In the genomic region with DNA sequence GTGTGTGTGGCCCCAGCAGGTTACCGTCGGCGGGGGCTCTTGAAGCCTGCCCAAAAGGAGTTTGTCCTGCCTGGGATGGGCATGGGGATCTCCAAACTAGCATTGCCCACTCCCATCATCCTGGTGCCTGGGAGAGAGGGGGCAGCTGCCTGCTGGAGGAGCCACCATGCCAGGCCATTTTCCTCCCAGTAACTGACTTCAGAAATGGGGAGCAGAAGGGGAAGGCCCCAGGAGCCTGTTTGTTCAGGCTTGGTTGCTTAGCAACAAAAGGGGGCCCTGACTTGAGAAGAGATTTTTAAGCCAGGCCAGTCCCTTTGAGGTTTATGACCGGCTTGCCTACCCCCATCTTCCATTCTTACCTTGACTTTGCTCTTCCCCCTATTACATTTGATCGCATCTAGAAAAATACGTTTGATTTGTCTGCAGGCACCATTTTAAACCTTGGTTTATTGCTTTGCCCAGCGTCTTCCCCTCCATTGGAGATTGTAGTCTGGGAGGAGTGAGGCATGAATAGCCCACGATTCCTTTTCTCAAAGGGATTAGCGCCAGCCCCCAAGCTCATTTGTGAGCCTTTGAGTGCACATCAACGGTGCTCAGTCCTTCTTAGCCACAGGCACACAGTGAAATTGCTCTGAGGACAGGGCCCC, we compare ENCODE assay signal across 2 cellular contexts.
TF ChIP-seq lines count a peak whose summit lies in the region.

No MANE protein-coding gene starts in this region.

TF ChIP-seq in IMR-90, 13 proteins besides CTCF, POLR2A, EP300 and RAD21:
- no peak for TF ChIP-seq MXI1 (IDR thresholded peaks at IDR 0.05; ENCODE audit: borderline replicate concordance, low read depth, low read length)
- no peak for TF ChIP-seq RCOR1 (IDR thresholded peaks at IDR 0.05; ENCODE audit: insufficient replicate concordance, low read length)
- TF ChIP-seq, protein P1, sequence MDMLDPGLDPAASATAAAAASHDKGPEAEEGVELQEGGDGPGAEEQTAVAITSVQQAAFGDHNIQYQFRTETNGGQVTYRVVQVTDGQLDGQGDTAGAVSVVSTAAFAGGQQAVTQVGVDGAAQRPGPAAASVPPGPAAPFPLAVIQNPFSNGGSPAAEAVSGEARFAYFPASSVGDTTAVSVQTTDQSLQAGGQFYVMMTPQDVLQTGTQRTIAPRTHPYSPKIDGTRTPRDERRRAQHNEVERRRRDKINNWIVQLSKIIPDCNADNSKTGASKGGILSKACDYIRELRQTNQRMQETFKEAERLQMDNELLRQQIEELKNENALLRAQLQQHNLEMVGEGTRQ (IDR thresholded peaks at IDR 0.05; ENCODE audit: low read depth, low read length): no peak
- TF ChIP-seq FOS (IDR thresholded peaks at IDR 0.05; ENCODE audit: low read depth, low read length): no peak
- TF ChIP-seq RFX5 (IDR thresholded peaks at IDR 0.05; ENCODE audit: low read depth, low read length): no peak
- no peak for TF ChIP-seq SMC3 (IDR thresholded peaks at IDR 0.05; ENCODE audit: low read depth, low read length)
- no peak for TF ChIP-seq MAFK (IDR thresholded peaks at IDR 0.05; ENCODE audit: low read depth, low read length)
- no peak for TF ChIP-seq NFE2L2 (IDR thresholded peaks at IDR 0.05; ENCODE audit: low read depth, low read length)
- no peak for TF ChIP-seq ELK1 (IDR thresholded peaks at IDR 0.05; ENCODE audit: borderline replicate concordance, low read depth, low read length)
- no peak for TF ChIP-seq CHD1 (IDR thresholded peaks at IDR 0.05; ENCODE audit: low read depth, low read length)
- no peak for TF ChIP-seq MAZ (IDR thresholded peaks at IDR 0.05; ENCODE audit: borderline replicate concordance, low read depth, low read length)
- TF ChIP-seq CEBPB (IDR thresholded peaks at IDR 0.05; ENCODE audit: low read depth, low read length): no peak

TF ChIP-seq in neural cell, 6 proteins besides CTCF, POLR2A, EP300 and RAD21:
- TF ChIP-seq POLR2AphosphoS5 (IDR thresholded peaks at IDR 0.05) (peak; percentile 46), MXI1 (conservative IDR thresholded peaks at IDR 0.05; ENCODE audit: poor library complexity, severe bottlenecking) (peak; percentile 13), TAF1 (IDR thresholded peaks at IDR 0.05; ENCODE audit: low read depth) (no peak), EZH2 (IDR thresholded peaks at IDR 0.05; ENCODE audit: borderline replicate concordance, insufficient read depth, low read length, poor library complexity, severe bottlenecking) (no peak), SMC3 (conservative IDR thresholded peaks at IDR 0.05; ENCODE audit: poor library complexity) (no peak)
- TF ChIP-seq, protein P2, sequence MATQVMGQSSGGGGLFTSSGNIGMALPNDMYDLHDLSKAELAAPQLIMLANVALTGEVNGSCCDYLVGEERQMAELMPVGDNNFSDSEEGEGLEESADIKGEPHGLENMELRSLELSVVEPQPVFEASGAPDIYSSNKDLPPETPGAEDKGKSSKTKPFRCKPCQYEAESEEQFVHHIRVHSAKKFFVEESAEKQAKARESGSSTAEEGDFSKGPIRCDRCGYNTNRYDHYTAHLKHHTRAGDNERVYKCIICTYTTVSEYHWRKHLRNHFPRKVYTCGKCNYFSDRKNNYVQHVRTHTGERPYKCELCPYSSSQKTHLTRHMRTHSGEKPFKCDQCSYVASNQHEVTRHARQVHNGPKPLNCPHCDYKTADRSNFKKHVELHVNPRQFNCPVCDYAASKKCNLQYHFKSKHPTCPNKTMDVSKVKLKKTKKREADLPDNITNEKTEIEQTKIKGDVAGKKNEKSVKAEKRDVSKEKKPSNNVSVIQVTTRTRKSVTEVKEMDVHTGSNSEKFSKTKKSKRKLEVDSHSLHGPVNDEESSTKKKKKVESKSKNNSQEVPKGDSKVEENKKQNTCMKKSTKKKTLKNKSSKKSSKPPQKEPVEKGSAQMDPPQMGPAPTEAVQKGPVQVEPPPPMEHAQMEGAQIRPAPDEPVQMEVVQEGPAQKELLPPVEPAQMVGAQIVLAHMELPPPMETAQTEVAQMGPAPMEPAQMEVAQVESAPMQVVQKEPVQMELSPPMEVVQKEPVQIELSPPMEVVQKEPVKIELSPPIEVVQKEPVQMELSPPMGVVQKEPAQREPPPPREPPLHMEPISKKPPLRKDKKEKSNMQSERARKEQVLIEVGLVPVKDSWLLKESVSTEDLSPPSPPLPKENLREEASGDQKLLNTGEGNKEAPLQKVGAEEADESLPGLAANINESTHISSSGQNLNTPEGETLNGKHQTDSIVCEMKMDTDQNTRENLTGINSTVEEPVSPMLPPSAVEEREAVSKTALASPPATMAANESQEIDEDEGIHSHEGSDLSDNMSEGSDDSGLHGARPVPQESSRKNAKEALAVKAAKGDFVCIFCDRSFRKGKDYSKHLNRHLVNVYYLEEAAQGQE (IDR thresholded peaks at IDR 0.05; ENCODE audit: borderline replicate concordance): peak; percentile 16
